In the genomic region with DNA sequence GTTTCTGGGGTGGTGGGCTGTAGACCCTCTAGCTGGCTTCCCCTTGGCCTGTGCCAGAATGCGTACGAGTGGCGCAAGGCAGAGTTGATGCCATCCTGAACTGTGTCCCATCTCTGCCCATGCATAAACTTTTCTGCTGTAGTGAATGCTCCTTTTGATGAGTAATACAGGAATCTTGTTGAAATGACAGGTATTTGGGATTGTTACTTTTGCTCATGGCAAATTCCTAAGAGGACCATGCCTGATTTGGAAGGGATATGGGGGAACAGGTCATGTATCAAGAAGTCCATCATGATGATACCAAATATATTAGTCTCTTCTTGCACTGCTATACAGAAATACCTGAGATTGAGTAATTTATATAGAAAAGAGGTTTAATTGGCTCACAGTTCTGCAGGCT, we compare ENCODE assay signal across 32 cellular contexts.
A peak's percentile ranks its signal among the peaks of the same experiment; 100 is the strongest.
DNase-seq lines count a peak whose midpoint lies in the region; ATAC-seq and TF ChIP-seq lines count a peak whose summit lies in the region.
"Had no signal": no experiment of that assay in that cellular context is flagged by ENCODE, and none has a peak within 500 bp of the region (broad histone marks: within the 10 kb centered on the region; RNA-seq: fewer than 3 reads in every experiment).

No MANE protein-coding gene starts in this region.

- peak; percentile 26 for DNase-seq in A172 (ENCODE audit: low spot score)
- peak; percentile 33 for DNase-seq in ELR (ENCODE audit: low read depth)
- peak; percentile 85 for DNase-seq in PC-3
- DNase-seq in foreskin keratinocyte: peak; percentile 69 to 86
- no peak for DNase-seq in mucosa of gallbladder (ENCODE audit: low spot score)
- no peak for DNase-seq in DMS79 (lab: John Stamatoyannopoulos, UW)
- DNase-seq in cerebellar nuclear complex (lab: John Stamatoyannopoulos, UW): no peak
- DNase-seq: activated CD4-positive, alpha-beta T cell treated with anti-CD3 and anti-CD28 coated beads, Interleukin-2, amount 50 U/mL, for 48 hours; activated CD4-positive, CD25-positive, alpha-beta regulatory T cell treated with anti-CD3 and anti-CD28 coated beads, Interleukin-2, amount 50 U/mL, for 72 hours; activated naive CD4-positive, alpha-beta T cell treated with anti-CD3 and anti-CD28 coated beads for 36 hours; activated T-cell treated with anti-CD3 and anti-CD28 coated beads, Interleukin-2, amount 50 U/mL, for 72 hours; BE2C; body of pancreas; CD8-positive, alpha-beta memory T cell; dorsolateral prefrontal cortex; GDM1; hypothalamus; mesenchymal stem cell; NCI-H1417 treated with DMSO at 0.1 percent for 48 hours; NCI-H2029 treated with DMSO at 0.1 percent for 48 hours; NCI-H526; posterior cingulate gyrus; right lobe of liver; Right ventricle myocardium superior; stimulated activated CD4-positive, alpha-beta T cell treated with anti-CD3 and anti-CD28 coated beads, Interleukin-12 subunit alpha, Interleukin-12 subunit beta, amount 100 ng/mL, for 4 hours; stimulated activated CD4-positive, alpha-beta T cell treated with anti-CD3 and anti-CD28 coated beads, Interleukin-2, amount 100 ng/mL, for 48 hours; stimulated activated naive CD8-positive, alpha-beta T cell treated with anti-CD3 and anti-CD28 coated beads, Interleukin-15, amount 100 ng/mL, for 72 hours had no signal

- CTCF ChIA-PET in PC-3 (lab: Charles Lee): no interaction called here

- H3F3A ChIP-seq in PC-3 (ENCODE audit: low read length, unreplicated experiment): peaks cover 16% of the 10 kb centered on the region

- POLR2A ChIA-PET in PC-3 (lab: Charles Lee; ENCODE audit: unreplicated experiment): no interaction called here

- no peak overlapping the region for H3K4me3 ChIP-seq in PC-3 (ENCODE audit: low read length)
- H3K4me3 ChIP-seq: body of pancreas, dorsolateral prefrontal cortex, right lobe of liver, thoracic aorta, vagina had no signal

- no peak for TF ChIP-seq CTCF in PC-3 (conservative IDR thresholded peaks at IDR 0.05; ENCODE audit: low read depth, low read length)
- TF ChIP-seq CTCF in foreskin keratinocyte (conservative IDR thresholded peaks at IDR 0.05): no peak

- H3K9ac ChIP-seq in PC-3 (ENCODE audit: low read length): no peak overlapping the region; the same call in 1 of the 2 replicates

- H3K27ac ChIP-seq in PC-3 (ENCODE audit: low read length) (peak overlapping the region; percentile 96), foreskin keratinocyte (no peak overlapping the region)
- H3K27ac ChIP-seq: body of pancreas, dorsolateral prefrontal cortex, HL-60, right lobe of liver, thoracic aorta, vagina had no signal

- no TSS peak for BruUV-seq in PC-3 (replicated peaks; lab: Mats Ljungman, UMichigan)

- H4K20me1 ChIP-seq in PC-3 (ENCODE audit: low read length): no peaks in the 10 kb centered on the region

- peak overlapping the region; percentile 45 for H3K4me2 ChIP-seq in PC-3 (ENCODE audit: low read length)

- H3K4me1 ChIP-seq in PC-3 (ENCODE audit: insufficient read depth, low read length): peaks cover 80% of the 10 kb centered on the region
- H3K4me1 ChIP-seq in foreskin keratinocyte: peaks cover 50% of the 10 kb centered on the region
- H3K4me1 ChIP-seq: BE2C had no signal

- intact Hi-C loops in PC-3 (cut with micrococcal nuclease): loop anchor here (5.0 to 10.0 kb wide), 7 partner anchors 108 to 1297 kb away; a partner anchor contains a TSS

- no peaks in the 10 kb centered on the region for H3K36me3 ChIP-seq in PC-3 (ENCODE audit: low read depth, low read length)
- H3K36me3 ChIP-seq: BE2C, right lobe of liver, thoracic aorta, vagina had no signal

- H3K9me3 ChIP-seq in PC-3 (ENCODE audit: low read length): no peaks in the 10 kb centered on the region
- H3K9me3 ChIP-seq: BE2C, body of pancreas, right lobe of liver, thoracic aorta, vagina had no signal

- H3K27me3 ChIP-seq in PC-3 (ENCODE audit: low read length) (no peaks in the 10 kb centered on the region), foreskin keratinocyte (no peaks in the 10 kb centered on the region)
- H3K27me3 ChIP-seq: BE2C, body of pancreas, dorsolateral prefrontal cortex, right lobe of liver, vagina had no signal

- ATAC-seq in PC-3: peak; percentile 16; the same call in 1 of the 2 replicates
- ATAC-seq in foreskin keratinocyte: peak; percentile 4
- ATAC-seq in HG03196 (IDR thresholded peaks at IDR 0.05; ENCODE audit: unreplicated experiment): no peak
- ATAC-seq: activated T-cell treated with anti-CD3 and anti-CD28 coated beads, Interleukin-2, amount 50 U/mL, for 72 hours; body of pancreas; left lobe of liver; right lobe of liver; stimulated activated naive CD8-positive, alpha-beta T cell treated with anti-CD3 and anti-CD28 coated beads, Interleukin-15, amount 100 ng/mL, for 72 hours had no signal

- H2AFZ ChIP-seq in PC-3 (ENCODE audit: low read length): no peak overlapping the region

- H3K79me2 ChIP-seq in PC-3 (ENCODE audit: low read length): no peaks in the 10 kb centered on the region

- H3K9me2 ChIP-seq in PC-3 (replicated peaks; ENCODE audit: low read length): no peaks in the 10 kb centered on the region

Comparison
In these comparisons a context has a peak if more than half of its experiments do, and no peak if none do; other contexts are left out.
1. DNase-seq: peak in A172 (single experiment), ELR (single experiment), PC-3 (single experiment) and foreskin keratinocyte (2 of 2); none in mucosa of gallbladder (single experiment), DMS79 (single experiment) and cerebellar nuclear complex (0 of 2).